In genomic region chr4:87565746-87566145, GRCh38 we compare ENCODE assay signal across 1 cellular context.
TF ChIP-seq lines count a peak whose summit lies in the region.

No MANE protein-coding gene starts in this region.

TF ChIP-seq in GM23338, 12 proteins besides CTCF, POLR2A, EP300 and RAD21 (continued from another document):
- TF ChIP-seq ETS1 (IDR thresholded peaks at IDR 0.05) (no peak), ZNF331 (CRISPR knock-in tag; IDR thresholded peaks at IDR 0.05; ENCODE audit: low read depth) (no peak), STAT1 (IDR thresholded peaks at IDR 0.05; ENCODE audit: unreplicated experiment) (no peak), NANOG (IDR thresholded peaks at IDR 0.05; ENCODE audit: borderline replicate concordance) (no peak), ZNF114 (CRISPR knock-in tag; IDR thresholded peaks at IDR 0.05) (no peak), REST (IDR thresholded peaks at IDR 0.05; ENCODE audit: unreplicated experiment) (no peak), POLR2AphosphoS5 (IDR thresholded peaks at IDR 0.05; ENCODE audit: low read depth) (no peak), EZH2 (IDR thresholded peaks at IDR 0.05; ENCODE audit: low read depth, unreplicated experiment) (no peak)
